19 cellular contexts compared by ENCODE assay signal in genomic region chr10:3701490-3701889, GRCh38.
DNase-seq lines count a peak whose midpoint lies in the region; ATAC-seq, FAIRE-seq and TF ChIP-seq lines count a peak whose summit lies in the region.
"Had no signal": no experiment of that assay in that cellular context is flagged by ENCODE, and none has a peak within 500 bp of the region (broad histone marks: within the 10 kb centered on the region; RNA-seq: fewer than 3 reads in every experiment).

No MANE protein-coding gene starts in this region.

- no peaks in the 10 kb centered on the region for H3K79me2 ChIP-seq in astrocyte (ENCODE audit: insufficient read depth, low read length)

- TF ChIP-seq POLR2A in testis (IDR thresholded peaks at IDR 0.05): no peak

- TF ChIP-seq CTCF in astrocyte (IDR thresholded peaks at IDR 0.05; ENCODE audit: insufficient read depth, low read depth, low read length): no peak
- TF ChIP-seq CTCF in testis (IDR thresholded peaks at IDR 0.05): no peak
- no peak for TF ChIP-seq CTCF in endodermal cell (conservative IDR thresholded peaks at IDR 0.05)

- no peak overlapping the region for H3K23ac ChIP-seq in mesenchymal stem cell (ENCODE audit: low read length in 2 of 2)

- peaks cover 22 to 81% (median 54%) of the 10 kb centered on the region in 10 experiments for H3K4me1 ChIP-seq in BLaER1 treated with 17β-estradiol and CSF1 and Interleukin-3, amounts not matched to agents 10 nM and 100 nM
- no peaks in the 10 kb centered on the region for H3K4me1 ChIP-seq in astrocyte (ENCODE audit: insufficient read depth, low read length)
- peaks cover 4% of the 10 kb centered on the region for H3K4me1 ChIP-seq in mesenchymal stem cell (ENCODE audit: control insufficient read depth, insufficient read depth, low read depth, low read length)
- H3K4me1 ChIP-seq in testis: no peaks in the 10 kb centered on the region
- H3K4me1 ChIP-seq in endodermal cell (ENCODE audit: control insufficient read depth, insufficient read depth, low read length): peaks cover 28% of the 10 kb centered on the region
- H3K4me1 ChIP-seq: HAP-1, Peyer's patch had no signal

- H2BK15ac ChIP-seq in mesenchymal stem cell (ENCODE audit: low read depth, poor library complexity, severe bottlenecking): no peak overlapping the region

- no peak overlapping the region for H3K18ac ChIP-seq in mesenchymal stem cell (ENCODE audit: low read depth in 1 of 2, low read length in 2 of 2)

- H3K79me1 ChIP-seq in mesenchymal stem cell (replicated peaks; ENCODE audit: low read length, poor library complexity, severe bottlenecking): no peaks in the 10 kb centered on the region

- peaks cover 17% of the 10 kb centered on the region for H3K4me1 Mint-ChIP-seq in astrocyte (ENCODE audit: low read depth, unreplicated experiment)
- peaks cover 14 to 21% of the 10 kb centered on the region in 2 donors for H3K4me1 Mint-ChIP-seq in stimulated activated naive B cell treated with anti-CD40 and anti-IgM and Interleukin-4, amounts not matched to agents 10 μg/mL and 1 μg/mL and 100 μg/mL, for 72 hours
- peaks cover 46% of the 10 kb centered on the region for H3K4me1 Mint-ChIP-seq in endodermal cell

- no peak overlapping the region for H2BK12ac ChIP-seq in mesenchymal stem cell (ENCODE audit: low read length in 2 of 2)

- no peak overlapping the region for H3K4ac ChIP-seq in mesenchymal stem cell (ENCODE audit: low read depth in 1 of 2, low read length in 2 of 2)

- H3K4me3 Mint-ChIP-seq in astrocyte (ENCODE audit: unreplicated experiment) (no peak overlapping the region), endodermal cell (no peak overlapping the region)
- no peak overlapping the region for H3K4me3 Mint-ChIP-seq in stimulated activated naive B cell treated with anti-CD40 and anti-IgM and Interleukin-4, amounts not matched to agents 10 μg/mL and 1 μg/mL and 100 μg/mL, for 72 hours
- H3K4me3 Mint-ChIP-seq: GM23338 had no signal

- peak overlapping the region; percentile 53 for H2AK5ac ChIP-seq in mesenchymal stem cell (ENCODE audit: low read length, severe bottlenecking)

- peaks cover 0 to 20% (median 13%) of the 10 kb centered on the region in 11 experiments; a peak in 14 of 22 replicates for H3K9me3 ChIP-seq in BLaER1 treated with 17β-estradiol and CSF1 and Interleukin-3, amounts not matched to agents 10 nM and 100 nM (replicated peaks in 1 of 11)
- H3K9me3 ChIP-seq in astrocyte (ENCODE audit: insufficient read depth, low read depth, low read length) (no peaks in the 10 kb centered on the region), mesenchymal stem cell (ENCODE audit: control insufficient read depth, low read length) (no peaks in the 10 kb centered on the region), testis (no peaks in the 10 kb centered on the region), endodermal cell (ENCODE audit: control insufficient read depth, low read length) (no peaks in the 10 kb centered on the region)
- H3K9me3 ChIP-seq: HAP-1, Peyer's patch had no signal

- H4K20me1 ChIP-seq in BLaER1 treated with 17β-estradiol and CSF1 and Interleukin-3, amounts not matched to agents 10 nM and 100 nM: no peaks in the 10 kb centered on the region
- no peaks in the 10 kb centered on the region for H4K20me1 ChIP-seq in astrocyte (ENCODE audit: insufficient read depth, low read length)

- H3K4me3 ChIP-seq in BLaER1 treated with 17β-estradiol and CSF1 and Interleukin-3, amounts not matched to agents 10 nM and 100 nM: no peak overlapping the region
- H3K4me3 ChIP-seq in astrocyte (ENCODE audit: insufficient read depth, low read depth, low read length) (no peak overlapping the region), mesenchymal stem cell (ENCODE audit: insufficient read depth in 1 of 2, low read depth in 1 of 2, low read length in 2 of 2) (no peak overlapping the region), testis (no peak overlapping the region), endodermal cell (ENCODE audit: low read length) (no peak overlapping the region)
- H3K4me3 ChIP-seq: GM23338, HAP-1, Peyer's patch had no signal

- H2BK5ac ChIP-seq in mesenchymal stem cell (ENCODE audit: low read depth, low read length, poor library complexity, severe bottlenecking): no peak overlapping the region

- no peaks in the 10 kb centered on the region for H3K9me3 Mint-ChIP-seq in astrocyte (ENCODE audit: unreplicated experiment)
- no peaks in the 10 kb centered on the region for H3K9me3 Mint-ChIP-seq in stimulated activated naive B cell treated with anti-CD40 and anti-IgM and Interleukin-4, amounts not matched to agents 10 μg/mL and 1 μg/mL and 100 μg/mL, for 72 hours
- H3K9me3 Mint-ChIP-seq in endodermal cell: no peaks in the 10 kb centered on the region

- no peak overlapping the region for H3K27ac Mint-ChIP-seq in astrocyte (ENCODE audit: unreplicated experiment)
- no peak overlapping the region for H3K27ac Mint-ChIP-seq in stimulated activated naive B cell treated with anti-CD40 and anti-IgM and Interleukin-4, amounts not matched to agents 10 μg/mL and 1 μg/mL and 100 μg/mL, for 72 hours
- no peak overlapping the region for H3K27ac Mint-ChIP-seq in endodermal cell
- H3K27ac Mint-ChIP-seq: GM23338 had no signal

- no peak overlapping the region for H2BK120ac ChIP-seq in mesenchymal stem cell (ENCODE audit: low read depth, low read length)

- peak overlapping the region in 1 of 2 experiments; percentile 44 for H3K14ac ChIP-seq in mesenchymal stem cell (ENCODE audit: low read length in 2 of 2)

- DNase-seq in astrocyte (ENCODE audit: low read depth) (peak; percentile 52), mesenchymal stem cell (no peak), testis (no peak), GF-D8 (lab: John Stamatoyannopoulos, UW) (no peak), endodermal cell (no peak)
- DNase-seq in stimulated activated naive B cell treated with anti-CD40 and anti-IgM and Interleukin-4, amounts not matched to agents 10 μg/mL and 1 μg/mL and 100 μg/mL, for 72 hours: no peak
- DNase-seq: ACHN, DMS79 treated with DMSO at 0.1 percent for 48 hours, KBM-7, NCI-H1105, NCI-H2029 treated with DMSO at 0.1 percent for 48 hours, NCI-H2171, NCI-H524 treated with DMSO at 0.1 percent for 48 hours, Peyer's patch had no signal

- no peak overlapping the region for H3K9ac ChIP-seq in BLaER1 treated with 17β-estradiol and CSF1 and Interleukin-3, amounts not matched to agents 10 nM and 100 nM
- no peak overlapping the region for H3K9ac ChIP-seq in astrocyte (ENCODE audit: low read length)
- H3K9ac ChIP-seq in mesenchymal stem cell (ENCODE audit: low read length): no peak overlapping the region
- no peak overlapping the region for H3K9ac ChIP-seq in endodermal cell (ENCODE audit: extremely low read depth, low read length, poor library complexity, severe bottlenecking)

- 100% methylated on average over 1 of the region's 1 CpG for WGBS in mesenchymal stem cell
- 85 to 100% methylated on average over 1 of the region's 1 CpG for WGBS in testis, 2 donors
- 100% methylated on average over 1 of the region's 1 CpG; no CpG with 5 or more reads in 1 of the 2 experiments for WGBS in endodermal cell (ENCODE audit: insufficient coverage in 1 of 2, insufficient read length in 1 of 2), 2 experiments

- intact Hi-C loops in testis (cut with DNase I; ENCODE audit: low total_unique reads): no loop called here

- H2AFZ ChIP-seq in astrocyte (ENCODE audit: low read depth, low read length) (no peak overlapping the region), mesenchymal stem cell (ENCODE audit: low read depth, low read length) (no peak overlapping the region)
- H2AFZ ChIP-seq: GM23338 had no signal

- H3K36me3 ChIP-seq in BLaER1 treated with 17β-estradiol and CSF1 and Interleukin-3, amounts not matched to agents 10 nM and 100 nM: 0 out of 22 replicates have a peak, but pooled peaks cover 0 to under 1% (median 0%) of the 10 kb centered on the region in 11 experiments
- no peaks in the 10 kb centered on the region for H3K36me3 ChIP-seq in astrocyte (ENCODE audit: insufficient read depth, low read length)
- H3K36me3 ChIP-seq in mesenchymal stem cell (ENCODE audit: control insufficient read depth in 1 of 2, insufficient read depth in 2 of 2, low read depth in 1 of 2, low read length in 2 of 2): no peaks in the 10 kb centered on the region
- H3K36me3 ChIP-seq in testis (ENCODE audit: low read depth, missing control alignments): no peaks in the 10 kb centered on the region
- H3K36me3 ChIP-seq in endodermal cell (ENCODE audit: control insufficient read depth, insufficient read depth, low read length): no peaks in the 10 kb centered on the region
- H3K36me3 ChIP-seq: HAP-1, Peyer's patch had no signal

- H3K27me3 ChIP-seq in BLaER1 treated with 17β-estradiol and CSF1 and Interleukin-3, amounts not matched to agents 10 nM and 100 nM: no peaks in the 10 kb centered on the region
- H3K27me3 ChIP-seq in astrocyte (ENCODE audit: insufficient read depth, low read length) (no peaks in the 10 kb centered on the region), mesenchymal stem cell (ENCODE audit: control insufficient read depth in 1 of 2, insufficient read depth in 1 of 2, low read length in 2 of 2) (no peaks in the 10 kb centered on the region), testis (no peaks in the 10 kb centered on the region), endodermal cell (ENCODE audit: control insufficient read depth, insufficient read depth, low read length, poor library complexity, severe bottlenecking) (no peaks in the 10 kb centered on the region)
- H3K27me3 ChIP-seq: Peyer's patch had no signal

- H3K4me2 ChIP-seq in BLaER1 treated with 17β-estradiol and CSF1 and Interleukin-3, amounts not matched to agents 10 nM and 100 nM: peak overlapping the region in 10 of 11 experiments; percentile 51 to 83 (median 74); a peak in 17 of 22 replicates
- H3K4me2 ChIP-seq in astrocyte (ENCODE audit: low read length) (no peak overlapping the region), mesenchymal stem cell (ENCODE audit: low read length, poor library complexity, severe bottlenecking) (no peak overlapping the region)
- H3K4me2 ChIP-seq: GM23338 had no signal

- no peak overlapping the region for H4K8ac ChIP-seq in mesenchymal stem cell (ENCODE audit: low read length)

- peak overlapping the region in 3 of 11 experiments; percentile 20 to 33 (median 32); a peak in 3 of 22 replicates for H3K27ac ChIP-seq in BLaER1 treated with 17β-estradiol and CSF1 and Interleukin-3, amounts not matched to agents 10 nM and 100 nM
- H3K27ac ChIP-seq in astrocyte (ENCODE audit: low read depth, low read length) (no peak overlapping the region), mesenchymal stem cell (ENCODE audit: low read length, poor library complexity, severe bottlenecking) (no peak overlapping the region), testis (no peak overlapping the region), endodermal cell (ENCODE audit: low read depth, low read length) (no peak overlapping the region)
- H3K27ac ChIP-seq: Peyer's patch had no signal

- no peak for ATAC-seq in stimulated activated naive B cell treated with anti-CD40 and anti-IgM and Interleukin-4, amounts not matched to agents 10 μg/mL and 1 μg/mL and 100 μg/mL, for 72 hours (replicated peaks)
- ATAC-seq: GM23338, SK-N-SH treated with all-trans-retinoic acid at 6 μM for 48 hours had no signal

- H3K36me3 Mint-ChIP-seq in astrocyte (ENCODE audit: low read depth, unreplicated experiment) (no peaks in the 10 kb centered on the region), endodermal cell (ENCODE audit: low read depth) (no peaks in the 10 kb centered on the region)
- no peaks in the 10 kb centered on the region for H3K36me3 Mint-ChIP-seq in stimulated activated naive B cell treated with anti-CD40 and anti-IgM and Interleukin-4, amounts not matched to agents 10 μg/mL and 1 μg/mL and 100 μg/mL, for 72 hours

- H3K27me3 Mint-ChIP-seq in astrocyte (ENCODE audit: low read depth, unreplicated experiment): peaks cover 2% of the 10 kb centered on the region
- H3K27me3 Mint-ChIP-seq in stimulated activated naive B cell treated with anti-CD40 and anti-IgM and Interleukin-4, amounts not matched to agents 10 μg/mL and 1 μg/mL and 100 μg/mL, for 72 hours: no peaks in the 10 kb centered on the region
- no peaks in the 10 kb centered on the region for H3K27me3 Mint-ChIP-seq in endodermal cell (ENCODE audit: insufficient read depth)

- FAIRE-seq in astrocyte (lab: Jason Lieb, UNC): no peak
- FAIRE-seq: GM18507 had no signal

- H4K91ac ChIP-seq in mesenchymal stem cell (ENCODE audit: low read length): no peak overlapping the region

Comparison
In these comparisons a context has a peak if more than half of its experiments do, and no peak if none do; other contexts are left out.
1. H3K4me2 ChIP-seq: peak in BLaER1 treated with 17β-estradiol and CSF1 and Interleukin-3, amounts not matched to agents 10 nM and 100 nM (10 of 11); none in astrocyte (single experiment) and mesenchymal stem cell (single experiment).